In the genomic region with DNA sequence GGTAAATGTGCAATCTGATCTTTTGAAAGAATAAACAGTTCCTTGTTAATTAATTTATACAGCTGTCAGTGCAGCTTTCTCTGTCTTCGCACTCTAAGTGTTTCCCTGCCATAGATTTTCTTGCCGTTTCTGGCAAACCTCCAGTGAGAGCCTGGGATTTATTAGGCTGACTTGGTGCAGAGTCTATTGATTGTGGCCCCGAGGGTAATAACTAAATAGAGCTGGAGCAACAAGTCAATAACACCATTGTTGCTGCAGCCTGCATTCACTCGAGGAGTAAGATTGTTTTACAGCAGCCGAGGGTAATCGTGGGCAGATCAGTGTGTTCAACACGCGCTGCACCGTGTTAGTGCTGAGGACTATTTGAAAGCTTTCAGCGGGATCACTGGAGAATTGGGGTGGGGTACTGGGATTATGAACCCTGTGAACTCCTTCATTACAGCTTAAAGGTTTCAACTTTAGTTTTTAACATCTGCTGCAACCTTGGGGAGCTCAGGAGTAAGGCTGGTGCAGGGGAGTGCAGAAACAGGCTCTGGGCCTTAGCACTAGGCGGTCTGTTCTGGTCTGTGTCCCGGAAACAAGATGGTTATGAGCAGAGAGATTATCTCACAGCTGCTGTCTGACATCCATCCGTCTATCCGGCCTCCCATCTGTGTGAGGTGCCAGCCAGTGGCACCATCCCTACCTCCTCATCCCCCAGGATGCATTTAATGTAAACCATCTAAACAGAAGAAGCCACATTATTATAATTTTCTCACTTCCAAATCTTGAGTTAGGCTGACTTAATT, we compare ENCODE assay signal across 1 cellular context.
A peak's percentile ranks its signal among the peaks of the same experiment; 100 is the strongest.
TF ChIP-seq lines count a peak whose summit lies in the region.

No MANE protein-coding gene starts in this region.

TF ChIP-seq in HEK293, 187 proteins besides CTCF, POLR2A, EP300 and RAD21 (continued from another document and continues in another):
- TF ChIP-seq, protein P1, sequence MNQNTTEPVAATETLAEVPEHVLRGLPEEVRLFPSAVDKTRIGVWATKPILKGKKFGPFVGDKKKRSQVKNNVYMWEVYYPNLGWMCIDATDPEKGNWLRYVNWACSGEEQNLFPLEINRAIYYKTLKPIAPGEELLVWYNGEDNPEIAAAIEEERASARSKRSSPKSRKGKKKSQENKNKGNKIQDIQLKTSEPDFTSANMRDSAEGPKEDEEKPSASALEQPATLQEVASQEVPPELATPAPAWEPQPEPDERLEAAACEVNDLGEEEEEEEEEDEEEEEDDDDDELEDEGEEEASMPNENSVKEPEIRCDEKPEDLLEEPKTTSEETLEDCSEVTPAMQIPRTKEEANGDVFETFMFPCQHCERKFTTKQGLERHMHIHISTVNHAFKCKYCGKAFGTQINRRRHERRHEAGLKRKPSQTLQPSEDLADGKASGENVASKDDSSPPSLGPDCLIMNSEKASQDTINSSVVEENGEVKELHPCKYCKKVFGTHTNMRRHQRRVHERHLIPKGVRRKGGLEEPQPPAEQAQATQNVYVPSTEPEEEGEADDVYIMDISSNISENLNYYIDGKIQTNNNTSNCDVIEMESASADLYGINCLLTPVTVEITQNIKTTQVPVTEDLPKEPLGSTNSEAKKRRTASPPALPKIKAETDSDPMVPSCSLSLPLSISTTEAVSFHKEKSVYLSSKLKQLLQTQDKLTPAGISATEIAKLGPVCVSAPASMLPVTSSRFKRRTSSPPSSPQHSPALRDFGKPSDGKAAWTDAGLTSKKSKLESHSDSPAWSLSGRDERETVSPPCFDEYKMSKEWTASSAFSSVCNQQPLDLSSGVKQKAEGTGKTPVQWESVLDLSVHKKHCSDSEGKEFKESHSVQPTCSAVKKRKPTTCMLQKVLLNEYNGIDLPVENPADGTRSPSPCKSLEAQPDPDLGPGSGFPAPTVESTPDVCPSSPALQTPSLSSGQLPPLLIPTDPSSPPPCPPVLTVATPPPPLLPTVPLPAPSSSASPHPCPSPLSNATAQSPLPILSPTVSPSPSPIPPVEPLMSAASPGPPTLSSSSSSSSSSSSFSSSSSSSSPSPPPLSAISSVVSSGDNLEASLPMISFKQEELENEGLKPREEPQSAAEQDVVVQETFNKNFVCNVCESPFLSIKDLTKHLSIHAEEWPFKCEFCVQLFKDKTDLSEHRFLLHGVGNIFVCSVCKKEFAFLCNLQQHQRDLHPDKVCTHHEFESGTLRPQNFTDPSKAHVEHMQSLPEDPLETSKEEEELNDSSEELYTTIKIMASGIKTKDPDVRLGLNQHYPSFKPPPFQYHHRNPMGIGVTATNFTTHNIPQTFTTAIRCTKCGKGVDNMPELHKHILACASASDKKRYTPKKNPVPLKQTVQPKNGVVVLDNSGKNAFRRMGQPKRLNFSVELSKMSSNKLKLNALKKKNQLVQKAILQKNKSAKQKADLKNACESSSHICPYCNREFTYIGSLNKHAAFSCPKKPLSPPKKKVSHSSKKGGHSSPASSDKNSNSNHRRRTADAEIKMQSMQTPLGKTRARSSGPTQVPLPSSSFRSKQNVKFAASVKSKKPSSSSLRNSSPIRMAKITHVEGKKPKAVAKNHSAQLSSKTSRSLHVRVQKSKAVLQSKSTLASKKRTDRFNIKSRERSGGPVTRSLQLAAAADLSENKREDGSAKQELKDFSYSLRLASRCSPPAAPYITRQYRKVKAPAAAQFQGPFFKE (tag by site-specific recombination; IDR thresholded peaks at IDR 0.05; ENCODE audit: borderline replicate concordance) = no peak
- TF ChIP-seq ZNF561 (tag by site-specific recombination; IDR thresholded peaks at IDR 0.05; ENCODE audit: borderline replicate concordance) = no peak
- TF ChIP-seq ZNF791 (tag by site-specific recombination; IDR thresholded peaks at IDR 0.05) = no peak
- TF ChIP-seq ZNF530 (tag by site-specific recombination; IDR thresholded peaks at IDR 0.05; ENCODE audit: low read depth) = no peak
- no peak for TF ChIP-seq HOXD13 (CRISPR knock-in tag; IDR thresholded peaks at IDR 0.05; ENCODE audit: borderline replicate concordance)
- peak; percentile 60 for TF ChIP-seq FEZF1 (tag by site-specific recombination; IDR thresholded peaks at IDR 0.05)
- no peak for TF ChIP-seq YY1 (tag by site-specific recombination; IDR thresholded peaks at IDR 0.05)
- peak; percentile 90 for TF ChIP-seq ZBTB44 (tag by site-specific recombination; IDR thresholded peaks at IDR 0.05)
- TF ChIP-seq HOXC10 (CRISPR knock-in tag; IDR thresholded peaks at IDR 0.05) = no peak
- TF ChIP-seq ZNF555 (tag by site-specific recombination; conservative IDR thresholded peaks at IDR 0.05) = no peak
- TF ChIP-seq, protein P2, sequence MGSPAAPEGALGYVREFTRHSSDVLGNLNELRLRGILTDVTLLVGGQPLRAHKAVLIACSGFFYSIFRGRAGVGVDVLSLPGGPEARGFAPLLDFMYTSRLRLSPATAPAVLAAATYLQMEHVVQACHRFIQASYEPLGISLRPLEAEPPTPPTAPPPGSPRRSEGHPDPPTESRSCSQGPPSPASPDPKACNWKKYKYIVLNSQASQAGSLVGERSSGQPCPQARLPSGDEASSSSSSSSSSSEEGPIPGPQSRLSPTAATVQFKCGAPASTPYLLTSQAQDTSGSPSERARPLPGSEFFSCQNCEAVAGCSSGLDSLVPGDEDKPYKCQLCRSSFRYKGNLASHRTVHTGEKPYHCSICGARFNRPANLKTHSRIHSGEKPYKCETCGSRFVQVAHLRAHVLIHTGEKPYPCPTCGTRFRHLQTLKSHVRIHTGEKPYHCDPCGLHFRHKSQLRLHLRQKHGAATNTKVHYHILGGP (tag by site-specific recombination; IDR thresholded peaks at IDR 0.05) = no peak
- TF ChIP-seq YY2 (tag by site-specific recombination; IDR thresholded peaks at IDR 0.05) = no peak
- TF ChIP-seq ZNF404 (tag by site-specific recombination; IDR thresholded peaks at IDR 0.05) = no peak
- no peak for TF ChIP-seq ZNF585B (tag by site-specific recombination; IDR thresholded peaks at IDR 0.05)
- no peak for TF ChIP-seq MEIS1 (CRISPR knock-in tag; IDR thresholded peaks at IDR 0.05; ENCODE audit: borderline replicate concordance)
- TF ChIP-seq WT1 (tag by site-specific recombination; IDR thresholded peaks at IDR 0.05) = no peak
- no peak for TF ChIP-seq ZNF202 (tag by site-specific recombination; IDR thresholded peaks at IDR 0.05; ENCODE audit: borderline replicate concordance)
- no peak for TF ChIP-seq ZNF239 (tag by site-specific recombination; IDR thresholded peaks at IDR 0.05)
- TF ChIP-seq ZNF843 (tag by site-specific recombination; IDR thresholded peaks at IDR 0.05) = peak; percentile 18; the same call in 1 of the 2 replicates
- no peak for TF ChIP-seq ZBTB6 (tag by site-specific recombination; IDR thresholded peaks at IDR 0.05)
- TF ChIP-seq, protein P3, sequence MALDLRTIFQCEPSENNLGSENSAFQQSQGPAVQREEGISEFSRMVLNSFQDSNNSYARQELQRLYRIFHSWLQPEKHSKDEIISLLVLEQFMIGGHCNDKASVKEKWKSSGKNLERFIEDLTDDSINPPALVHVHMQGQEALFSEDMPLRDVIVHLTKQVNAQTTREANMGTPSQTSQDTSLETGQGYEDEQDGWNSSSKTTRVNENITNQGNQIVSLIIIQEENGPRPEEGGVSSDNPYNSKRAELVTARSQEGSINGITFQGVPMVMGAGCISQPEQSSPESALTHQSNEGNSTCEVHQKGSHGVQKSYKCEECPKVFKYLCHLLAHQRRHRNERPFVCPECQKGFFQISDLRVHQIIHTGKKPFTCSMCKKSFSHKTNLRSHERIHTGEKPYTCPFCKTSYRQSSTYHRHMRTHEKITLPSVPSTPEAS (tag by site-specific recombination; IDR thresholded peaks at IDR 0.05) = no peak
- no peak for TF ChIP-seq KLF7 (tag by site-specific recombination; IDR thresholded peaks at IDR 0.05; ENCODE audit: borderline replicate concordance)
- TF ChIP-seq, protein P4, sequence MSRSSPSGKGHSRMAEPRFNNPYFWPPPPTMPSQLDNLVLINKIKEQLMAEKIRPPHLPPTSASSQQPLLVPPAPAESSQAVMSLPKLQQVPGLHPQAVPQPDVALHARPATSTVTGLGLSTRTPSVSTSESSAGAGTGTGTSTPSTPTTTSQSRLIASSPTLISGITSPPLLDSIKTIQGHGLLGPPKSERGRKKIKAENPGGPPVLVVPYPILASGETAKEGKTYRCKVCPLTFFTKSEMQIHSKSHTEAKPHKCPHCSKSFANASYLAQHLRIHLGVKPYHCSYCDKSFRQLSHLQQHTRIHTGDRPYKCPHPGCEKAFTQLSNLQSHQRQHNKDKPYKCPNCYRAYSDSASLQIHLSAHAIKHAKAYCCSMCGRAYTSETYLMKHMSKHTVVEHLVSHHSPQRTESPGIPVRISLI (tag by site-specific recombination; IDR thresholded peaks at IDR 0.05) = no peak
- TF ChIP-seq SALL2 (tag by site-specific recombination; IDR thresholded peaks at IDR 0.05; ENCODE audit: borderline replicate concordance) = no peak
- no peak for TF ChIP-seq GLI4 (tag by site-specific recombination; IDR thresholded peaks at IDR 0.05)
- TF ChIP-seq, protein P5, sequence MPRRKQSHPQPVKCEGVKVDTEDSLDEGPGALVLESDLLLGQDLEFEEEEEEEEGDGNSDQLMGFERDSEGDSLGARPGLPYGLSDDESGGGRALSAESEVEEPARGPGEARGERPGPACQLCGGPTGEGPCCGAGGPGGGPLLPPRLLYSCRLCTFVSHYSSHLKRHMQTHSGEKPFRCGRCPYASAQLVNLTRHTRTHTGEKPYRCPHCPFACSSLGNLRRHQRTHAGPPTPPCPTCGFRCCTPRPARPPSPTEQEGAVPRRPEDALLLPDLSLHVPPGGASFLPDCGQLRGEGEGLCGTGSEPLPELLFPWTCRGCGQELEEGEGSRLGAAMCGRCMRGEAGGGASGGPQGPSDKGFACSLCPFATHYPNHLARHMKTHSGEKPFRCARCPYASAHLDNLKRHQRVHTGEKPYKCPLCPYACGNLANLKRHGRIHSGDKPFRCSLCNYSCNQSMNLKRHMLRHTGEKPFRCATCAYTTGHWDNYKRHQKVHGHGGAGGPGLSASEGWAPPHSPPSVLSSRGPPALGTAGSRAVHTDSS (tag by site-specific recombination; IDR thresholded peaks at IDR 0.05) = no peak
- peak; percentile 54; the same call in 1 of the 2 replicates for TF ChIP-seq ZNF2 (tag by site-specific recombination; IDR thresholded peaks at IDR 0.05)
- TF ChIP-seq ZNF544 (tag by site-specific recombination; IDR thresholded peaks at IDR 0.05) = no peak
- TF ChIP-seq ZNF664 (tag by site-specific recombination; IDR thresholded peaks at IDR 0.05) = no peak
- TF ChIP-seq ATF2 (tag by site-specific recombination; IDR thresholded peaks at IDR 0.05; ENCODE audit: low read depth) = no peak
- no peak for TF ChIP-seq HOXA7 (CRISPR knock-in tag; IDR thresholded peaks at IDR 0.05; ENCODE audit: borderline replicate concordance)
- TF ChIP-seq, protein P6, sequence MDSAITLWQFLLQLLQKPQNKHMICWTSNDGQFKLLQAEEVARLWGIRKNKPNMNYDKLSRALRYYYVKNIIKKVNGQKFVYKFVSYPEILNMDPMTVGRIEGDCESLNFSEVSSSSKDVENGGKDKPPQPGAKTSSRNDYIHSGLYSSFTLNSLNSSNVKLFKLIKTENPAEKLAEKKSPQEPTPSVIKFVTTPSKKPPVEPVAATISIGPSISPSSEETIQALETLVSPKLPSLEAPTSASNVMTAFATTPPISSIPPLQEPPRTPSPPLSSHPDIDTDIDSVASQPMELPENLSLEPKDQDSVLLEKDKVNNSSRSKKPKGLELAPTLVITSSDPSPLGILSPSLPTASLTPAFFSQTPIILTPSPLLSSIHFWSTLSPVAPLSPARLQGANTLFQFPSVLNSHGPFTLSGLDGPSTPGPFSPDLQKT (IDR thresholded peaks at IDR 0.05; ENCODE audit: borderline replicate concordance, low read depth, low read length) = no peak
- no peak for TF ChIP-seq ZNF248 (tag by site-specific recombination; IDR thresholded peaks at IDR 0.05)
- TF ChIP-seq KLF1 (tag by site-specific recombination; IDR thresholded peaks at IDR 0.05) = no peak
- no peak for TF ChIP-seq KLF9 (tag by site-specific recombination; IDR thresholded peaks at IDR 0.05; ENCODE audit: low read depth)
- no peak for TF ChIP-seq ZFP69B (tag by site-specific recombination; IDR thresholded peaks at IDR 0.05)
- TF ChIP-seq ZNF18 (tag by site-specific recombination; IDR thresholded peaks at IDR 0.05) = 0 out of 2 replicates have a peak, but pooled peaks have one; percentile 38
- no peak for TF ChIP-seq ZNF549 (tag by site-specific recombination; IDR thresholded peaks at IDR 0.05)
